1 cellular context compared by ENCODE assay signal in the genomic region with DNA sequence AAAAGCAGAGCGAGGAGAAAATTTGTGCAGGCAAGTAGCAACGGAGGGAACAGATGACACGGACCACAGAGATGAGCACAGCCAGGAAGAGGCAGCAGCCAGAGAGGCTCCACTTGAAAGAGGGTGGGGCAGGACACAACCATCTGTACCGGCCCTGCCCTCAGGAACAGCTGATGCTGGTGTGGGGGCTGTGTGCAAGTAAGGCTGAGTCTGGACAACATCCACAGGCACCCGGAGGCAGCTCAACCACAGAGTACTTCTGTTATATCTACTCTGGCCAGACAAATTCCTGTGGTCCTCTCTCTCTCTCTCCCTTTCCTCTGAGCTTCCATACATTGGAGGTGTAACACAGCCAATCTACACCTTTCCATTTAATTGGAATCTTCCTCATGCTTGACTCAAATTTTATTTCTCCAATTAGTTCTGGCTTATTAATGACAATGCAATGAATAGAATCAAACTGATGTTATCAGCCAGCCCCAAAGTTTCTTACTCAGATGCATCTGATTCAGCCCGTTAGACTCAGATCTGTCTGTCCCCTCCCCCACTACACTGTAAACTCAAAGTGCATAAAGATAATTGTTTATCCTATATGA.
TF ChIP-seq lines count a peak whose summit lies in the region.

No MANE protein-coding gene starts in this region.

TF ChIP-seq in IMR-90, 13 proteins besides CTCF, POLR2A, EP300 and RAD21 (continued from another document):
- TF ChIP-seq MAZ (IDR thresholded peaks at IDR 0.05; ENCODE audit: borderline replicate concordance, low read depth, low read length) (peak; percentile 84; the same call in 1 of the 2 replicates), CEBPB (IDR thresholded peaks at IDR 0.05; ENCODE audit: low read depth, low read length) (0 out of 2 replicates have a peak, but pooled peaks have one; percentile 2), NFE2L2 (IDR thresholded peaks at IDR 0.05; ENCODE audit: low read depth, low read length) (no peak), CHD1 (IDR thresholded peaks at IDR 0.05; ENCODE audit: low read depth, low read length) (no peak), SMC3 (IDR thresholded peaks at IDR 0.05; ENCODE audit: low read depth, low read length) (no peak), RCOR1 (IDR thresholded peaks at IDR 0.05; ENCODE audit: insufficient replicate concordance, low read length) (peak; percentile 46)
- TF ChIP-seq, protein P1, sequence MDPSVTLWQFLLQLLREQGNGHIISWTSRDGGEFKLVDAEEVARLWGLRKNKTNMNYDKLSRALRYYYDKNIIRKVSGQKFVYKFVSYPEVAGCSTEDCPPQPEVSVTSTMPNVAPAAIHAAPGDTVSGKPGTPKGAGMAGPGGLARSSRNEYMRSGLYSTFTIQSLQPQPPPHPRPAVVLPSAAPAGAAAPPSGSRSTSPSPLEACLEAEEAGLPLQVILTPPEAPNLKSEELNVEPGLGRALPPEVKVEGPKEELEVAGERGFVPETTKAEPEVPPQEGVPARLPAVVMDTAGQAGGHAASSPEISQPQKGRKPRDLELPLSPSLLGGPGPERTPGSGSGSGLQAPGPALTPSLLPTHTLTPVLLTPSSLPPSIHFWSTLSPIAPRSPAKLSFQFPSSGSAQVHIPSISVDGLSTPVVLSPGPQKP (IDR thresholded peaks at IDR 0.05; ENCODE audit: borderline replicate concordance, low read depth, low read length) = no peak
